In the genomic region with DNA sequence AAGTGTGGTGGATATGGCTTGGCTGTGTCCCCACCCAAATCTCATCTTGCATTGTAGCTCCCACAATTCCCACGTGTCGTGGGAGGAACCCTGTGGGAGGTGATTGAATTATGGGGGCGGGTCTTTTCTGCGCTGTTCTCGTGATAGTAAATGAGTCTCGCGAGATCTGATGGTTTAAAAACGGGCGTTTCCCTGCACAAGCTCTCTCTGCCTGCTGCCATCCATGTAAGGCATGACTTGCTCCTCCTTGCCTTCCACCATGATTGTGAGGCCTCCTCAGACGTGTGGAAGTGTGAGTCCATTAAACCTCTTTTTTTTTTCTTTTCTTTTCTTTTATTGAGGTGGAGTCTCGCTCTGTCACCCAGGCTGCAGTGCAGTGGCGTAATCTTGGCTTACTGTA, we compare ENCODE assay signal across 4 cellular contexts. TPM values are rescaled to one million over a fixed set of nuclear protein-coding genes. Genes with fewer than 3 reads are reported as not detected.
"Had no signal": no experiment of that assay in that cellular context is flagged by ENCODE, and none has a peak within 500 bp of the region (broad histone marks: within the 10 kb centered on the region; RNA-seq: fewer than 3 reads in every experiment).

No MANE protein-coding gene starts in this region.

RNA-seq across cellular contexts. Expression of gene ONECUT3, which starts 57.8 kb away (rescaled TPM):
- total RNA-seq: HT-29, HT1080, IMR-90 had no signal
- polyA plus RNA-seq: IgD-negative memory B cell, IMR-90 had no signal
